9 cellular contexts compared by ENCODE assay signal in the genomic region with DNA sequence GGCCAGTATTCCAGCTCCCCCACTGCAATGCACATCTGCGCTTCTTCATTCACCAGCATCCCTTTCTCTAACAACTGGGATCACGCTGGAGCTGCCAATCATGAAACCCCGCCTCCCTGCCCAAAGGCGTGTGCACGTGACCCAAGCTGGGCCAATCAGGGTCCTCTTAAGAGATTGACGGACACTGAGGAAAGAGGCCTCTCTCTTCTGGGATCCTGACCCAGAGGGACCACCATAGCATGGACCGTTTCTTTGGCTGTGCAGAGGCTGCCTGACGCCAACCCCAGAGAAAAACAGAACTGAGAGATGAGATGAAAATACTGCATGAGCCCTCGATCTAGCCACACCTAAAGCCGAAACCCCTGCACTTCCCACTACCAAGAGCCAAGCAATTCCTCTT. TPM values are rescaled to one million over a fixed set of nuclear protein-coding genes. Genes with fewer than 3 reads are reported as not detected.
A peak's percentile ranks its signal among the peaks of the same experiment; 100 is the strongest.
DNase-seq lines count a peak whose midpoint lies in the region; ATAC-seq and TF ChIP-seq lines count a peak whose summit lies in the region.
"Had no signal": no experiment of that assay in that cellular context is flagged by ENCODE, and none has a peak within 500 bp of the region (broad histone marks: within the 10 kb centered on the region; RNA-seq: fewer than 3 reads in every experiment).

No MANE protein-coding gene starts in this region.

- H3K27ac ChIP-seq in CD4-positive, CD25-positive, alpha-beta regulatory T cell (ENCODE audit: insufficient read depth, low read length, poor library complexity, severe bottlenecking) = no peak overlapping the region
- H3K27ac ChIP-seq in dorsolateral prefrontal cortex (peak overlapping the region in 30 of 59 donors; percentile 7 to 68 (median 34)), upper lobe of left lung (no peak overlapping the region), suprapubic skin (no peak overlapping the region)
- H3K27ac ChIP-seq: pancreas had no signal

- TF ChIP-seq POLR2A in upper lobe of left lung (IDR thresholded peaks at IDR 0.05) = no peak
- TF ChIP-seq POLR2A in suprapubic skin (IDR thresholded peaks at IDR 0.05) = no peak

- peaks cover 64% of the 10 kb centered on the region for H3K36me3 ChIP-seq in CD4-positive, CD25-positive, alpha-beta regulatory T cell (ENCODE audit: control insufficient read depth, insufficient read depth, low read length)
- H3K36me3 ChIP-seq in upper lobe of left lung = peaks cover 0 to 20% (median 5%) of the 10 kb centered on the region in 4 donors
- peaks cover 4% of the 10 kb centered on the region for H3K36me3 ChIP-seq in suprapubic skin
- H3K36me3 ChIP-seq: pancreas had no signal

- peak overlapping the region in 1 of 4 donors; percentile 67 for H3K4me3 Mint-ChIP-seq in CD4-positive, CD25-positive, alpha-beta regulatory T cell
- H3K4me3 Mint-ChIP-seq in HFFc6 = no peak overlapping the region

- H3K27ac Mint-ChIP-seq in CD4-positive, CD25-positive, alpha-beta regulatory T cell = peak overlapping the region in 2 of 3 donors; percentile 9 to 55
- H3K27ac Mint-ChIP-seq in HFFc6 = no peak overlapping the region

- H3K4me1 Mint-ChIP-seq in CD4-positive, CD25-positive, alpha-beta regulatory T cell = peaks cover 19 to 43% (median 24%) of the 10 kb centered on the region in 4 donors
- peaks cover 14% of the 10 kb centered on the region for H3K4me1 Mint-ChIP-seq in HFFc6 (ENCODE audit: low read depth)

- H3K9me3 ChIP-seq in CD4-positive, CD25-positive, alpha-beta regulatory T cell (ENCODE audit: control insufficient read depth in 2 of 2, low read length in 2 of 2) = no peaks in the 10 kb centered on the region
- H3K9me3 ChIP-seq in upper lobe of left lung (no peaks in the 10 kb centered on the region), suprapubic skin (no peaks in the 10 kb centered on the region)
- H3K9me3 ChIP-seq: pancreas had no signal

- no peak for DNase-seq in CD4-positive, CD25-positive, alpha-beta regulatory T cell
- DNase-seq in dorsolateral prefrontal cortex (peak in 9 of 10 donors; percentile 60 to 88 (median 77)), upper lobe of left lung (no peak), suprapubic skin (ENCODE audit: low spot score in 2 of 2) (no peak), NCI-H2196 treated with DMSO at 0.1 percent for 48 hours (lab: John Stamatoyannopoulos, UW; ENCODE audit: unreplicated experiment) (no peak), HFFc6 (no peak)
- DNase-seq: pancreas had no signal

- TF ChIP-seq RAD21 in Ishikawa (IDR thresholded peaks at IDR 0.05; ENCODE audit: low read depth) = no peak

- H3K9me3 Mint-ChIP-seq in CD4-positive, CD25-positive, alpha-beta regulatory T cell = no peaks in the 10 kb centered on the region
- H3K9me3 Mint-ChIP-seq in HFFc6 = no peaks in the 10 kb centered on the region

- TF ChIP-seq EP300 in Ishikawa (IDR thresholded peaks at IDR 0.05; ENCODE audit: borderline replicate concordance) (no peak), upper lobe of left lung (IDR thresholded peaks at IDR 0.05) (no peak), suprapubic skin (IDR thresholded peaks at IDR 0.05) (no peak)

- WGBS in upper lobe of left lung, 2 donors = 79 to 89% methylated on average over 10 of the region's 10 CpGs
- WGBS in suprapubic skin = 70% methylated on average over 10 of the region's 10 CpGs

- no peaks in the 10 kb centered on the region for H3K27me3 ChIP-seq in CD4-positive, CD25-positive, alpha-beta regulatory T cell (ENCODE audit: control insufficient read depth, insufficient read depth, low read length)
- H3K27me3 ChIP-seq in dorsolateral prefrontal cortex (no peaks in the 10 kb centered on the region), upper lobe of left lung (no peaks in the 10 kb centered on the region), suprapubic skin (no peaks in the 10 kb centered on the region)
- H3K27me3 ChIP-seq: pancreas had no signal

- ATAC-seq in CD4-positive, CD25-positive, alpha-beta regulatory T cell (ENCODE audit: low read depth in 2 of 2) = peak in 1 of 2 donors; percentile 31
- ATAC-seq in GM19397 (IDR thresholded peaks at IDR 0.05; ENCODE audit: unreplicated experiment) (peak; percentile 70), upper lobe of left lung (ENCODE audit: low FRiP score in 2 of 2) (peak; percentile 11 to 49)

- no peaks in the 10 kb centered on the region for H3K4me1 ChIP-seq in CD4-positive, CD25-positive, alpha-beta regulatory T cell (ENCODE audit: control insufficient read depth, insufficient read depth, low read length, poor library complexity, severe bottlenecking)
- no peaks in the 10 kb centered on the region for H3K4me1 ChIP-seq in upper lobe of left lung
- H3K4me1 ChIP-seq in suprapubic skin = no peaks in the 10 kb centered on the region

- H3K4me3 ChIP-seq in CD4-positive, CD25-positive, alpha-beta regulatory T cell (ENCODE audit: low read depth, low read length) = no peak overlapping the region
- H3K4me3 ChIP-seq in dorsolateral prefrontal cortex (peak overlapping the region in 35 of 59 donors; percentile 0 to 47 (median 23)), upper lobe of left lung (no peak overlapping the region), suprapubic skin (no peak overlapping the region)
- H3K4me3 ChIP-seq: pancreas had no signal

- TF ChIP-seq CTCF in dorsolateral prefrontal cortex (IDR thresholded peaks at IDR 0.05 in 54 of 56, conservative IDR thresholded peaks at IDR 0.05 in 2 of 56; ENCODE audit: low read depth in 1 of 56, partially characterized antibody in 56 of 56) = peak in 1 of 56 donors; percentile 14
- no peak for TF ChIP-seq CTCF in upper lobe of left lung (IDR thresholded peaks at IDR 0.05)
- no peak for TF ChIP-seq CTCF in suprapubic skin (IDR thresholded peaks at IDR 0.05)
- no peak for TF ChIP-seq CTCF in HFFc6 (IDR thresholded peaks at IDR 0.05)

- H3K27me3 Mint-ChIP-seq in CD4-positive, CD25-positive, alpha-beta regulatory T cell = no peaks in the 10 kb centered on the region
- peaks cover 3% of the 10 kb centered on the region; the same call in 1 of the 2 replicates for H3K27me3 Mint-ChIP-seq in HFFc6 (ENCODE audit: insufficient read depth)

- intact Hi-C loops in dorsolateral prefrontal cortex (cut with DNase I) = loop anchor here in 1 of 2 donors (1.0 kb wide), 1 partner anchor 32 kb away; the partner anchor contains the start of gene COTL1

- H3K36me3 Mint-ChIP-seq in CD4-positive, CD25-positive, alpha-beta regulatory T cell = peaks cover 17% of the 10 kb centered on the region
- H3K36me3 Mint-ChIP-seq in HFFc6 (ENCODE audit: low read depth) = peaks cover 30% of the 10 kb centered on the region

TF ChIP-seq in Ishikawa, 13 proteins besides CTCF, POLR2A, EP300 and RAD21:
- no peak for TF ChIP-seq CEBPB (IDR thresholded peaks at IDR 0.05)
- TF ChIP-seq, protein P1, sequence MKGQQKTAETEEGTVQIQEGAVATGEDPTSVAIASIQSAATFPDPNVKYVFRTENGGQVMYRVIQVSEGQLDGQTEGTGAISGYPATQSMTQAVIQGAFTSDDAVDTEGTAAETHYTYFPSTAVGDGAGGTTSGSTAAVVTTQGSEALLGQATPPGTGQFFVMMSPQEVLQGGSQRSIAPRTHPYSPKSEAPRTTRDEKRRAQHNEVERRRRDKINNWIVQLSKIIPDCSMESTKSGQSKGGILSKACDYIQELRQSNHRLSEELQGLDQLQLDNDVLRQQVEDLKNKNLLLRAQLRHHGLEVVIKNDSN (IDR thresholded peaks at IDR 0.05) = peak; percentile 80

RNA-seq across cellular contexts. Expression of gene COTL1, which starts 32.0 kb away (rescaled TPM):
- 353 TPM for total RNA-seq in CD4-positive, CD25-positive, alpha-beta regulatory T cell
- 100 to 1,000 TPM; 450 to 761 (median 584) TPM for polyA plus RNA-seq in CD4-positive, CD25-positive, alpha-beta regulatory T cell
- 100 to 1,000 TPM in 6 of 120 experiments, 10 to 100 TPM in 114; 43.3 to 111 (median 76.2) TPM for total RNA-seq in dorsolateral prefrontal cortex
- total RNA-seq in upper lobe of left lung = 100 to 1,000 TPM in 2 of 6 donors, 10 to 100 TPM in 4; 31.6 to 256 (median 75.6) TPM
- total RNA-seq in suprapubic skin = 10 to 100 TPM in 2 of 4 donors, 1 to 10 TPM in 2; 7.9 to 12.9 (median 10.3) TPM
- total RNA-seq in HFFc6 (2021; fragmentation: NEBNext Ultra II Directional; extraction: Animal tissue kit (Norgen Biotek cat#: 25700)) = 100 to 1,000 TPM; 580 to 681 (median 632) TPM

Comparison
In these comparisons a context has a peak if more than half of its experiments do, and no peak if none do; other contexts are left out.
1. DNase-seq: peak in dorsolateral prefrontal cortex (9 of 10); none in CD4-positive, CD25-positive, alpha-beta regulatory T cell (0 of 3), upper lobe of left lung (0 of 2), suprapubic skin (0 of 2), NCI-H2196 treated with DMSO at 0.1 percent for 48 hours (single experiment) and HFFc6 (single experiment).
2. H3K27ac ChIP-seq: peak in dorsolateral prefrontal cortex (30 of 59); none in CD4-positive, CD25-positive, alpha-beta regulatory T cell (single experiment), upper lobe of left lung (0 of 4) and suprapubic skin (single experiment).
3. H3K4me3 ChIP-seq: peak in dorsolateral prefrontal cortex (35 of 59); none in CD4-positive, CD25-positive, alpha-beta regulatory T cell (single experiment), upper lobe of left lung (0 of 4) and suprapubic skin (single experiment).